9 cellular contexts compared by ENCODE assay signal in genomic region chr11:72738199-72739141, GRCh38. TPM values are rescaled to one million over a fixed set of nuclear protein-coding genes. Genes with fewer than 3 reads are reported as not detected.
A peak's percentile ranks its signal among the peaks of the same experiment; 100 is the strongest.
DNase-seq lines count a peak whose midpoint lies in the region; ATAC-seq, FAIRE-seq and TF ChIP-seq lines count a peak whose summit lies in the region.
"Had no signal": no experiment of that assay in that cellular context is flagged by ENCODE, and none has a peak within 500 bp of the region (broad histone marks: within the 10 kb centered on the region; RNA-seq: fewer than 3 reads in every experiment).

No MANE protein-coding gene starts in this region.

- no peak overlapping the region for H3K4me3 ChIP-seq in PC-9
- H3K4me3 ChIP-seq in foreskin fibroblast (ENCODE audit: low read depth in 1 of 2, low read length in 2 of 2) = no peak overlapping the region

- H4K20me1 ChIP-seq in PC-9 (ENCODE audit: insufficient read depth) = no peaks in the 10 kb centered on the region

- H3K79me2 ChIP-seq in PC-9 (ENCODE audit: low read depth) = peaks cover 68% of the 10 kb centered on the region

- peaks cover 65% of the 10 kb centered on the region for H3F3A ChIP-seq in PC-9 (ENCODE audit: insufficient read depth, low read depth)

- no peaks in the 10 kb centered on the region for H3K27me3 Mint-ChIP-seq in stimulated activated naive CD8-positive, alpha-beta T cell treated with anti-CD3 and anti-CD28 coated beads, Interleukin-15, amount 100 ng/mL, for 72 hours

- no peaks in the 10 kb centered on the region for H3K9me3 Mint-ChIP-seq in stimulated activated naive CD8-positive, alpha-beta T cell treated with anti-CD3 and anti-CD28 coated beads, Interleukin-15, amount 100 ng/mL, for 72 hours

- H3K4me1 Mint-ChIP-seq in stimulated activated naive CD8-positive, alpha-beta T cell treated with anti-CD3 and anti-CD28 coated beads, Interleukin-15, amount 100 ng/mL, for 72 hours = peaks cover 80% of the 10 kb centered on the region

- BruUV-seq in PC-9 (replicated peaks; lab: Mats Ljungman, UMichigan) = no TSS peak

- H3K27ac ChIP-seq in PC-9 = peak overlapping the region; percentile 91; the same call in 1 of the 2 replicates

- intact Hi-C loops in PC-9 (cut with micrococcal nuclease; ENCODE audit: unreplicated experiment) = no loop called here

- peak overlapping the region; percentile 72 to 97 for H3K27ac Mint-ChIP-seq in stimulated activated naive CD8-positive, alpha-beta T cell treated with anti-CD3 and anti-CD28 coated beads, Interleukin-15, amount 100 ng/mL, for 72 hours

- no peaks in the 10 kb centered on the region for H3K9me3 ChIP-seq in PC-9 (ENCODE audit: insufficient read depth, low read depth)

- peak; percentile 53 for ATAC-seq in GM21723 (IDR thresholded peaks at IDR 0.05; ENCODE audit: unreplicated experiment)
- no peak for ATAC-seq in stimulated activated naive CD8-positive, alpha-beta T cell treated with anti-CD3 and anti-CD28 coated beads, Interleukin-15, amount 100 ng/mL, for 72 hours

- no peak overlapping the region for H3K4me2 ChIP-seq in PC-9

- peaks cover 86% of the 10 kb centered on the region for H3K4me1 ChIP-seq in PC-9 (replicated peaks; ENCODE audit: insufficient read depth)

- POLR2A ChIA-PET in PC-9 (lab: Charles Lee; ENCODE audit: unreplicated experiment) = no interaction called here

- no peak for TF ChIP-seq CTCF in PC-9 (conservative IDR thresholded peaks at IDR 0.05)
- TF ChIP-seq CTCF in foreskin fibroblast (IDR thresholded peaks at IDR 0.05; ENCODE audit: low read depth, low read length) = no peak

- H3K4me3 Mint-ChIP-seq in stimulated activated naive CD8-positive, alpha-beta T cell treated with anti-CD3 and anti-CD28 coated beads, Interleukin-15, amount 100 ng/mL, for 72 hours = peak overlapping the region in 1 of 2 donors; percentile 8

- FAIRE-seq in frontal cortex (lab: Jason Lieb, UNC) = no peak
- FAIRE-seq: endometrium had no signal

- H3K36me3 ChIP-seq in PC-9 (ENCODE audit: low read depth) = no peaks in the 10 kb centered on the region

- H2AFZ ChIP-seq in PC-9 = no peak overlapping the region

- H3K9me2 ChIP-seq in PC-9 (ENCODE audit: insufficient read depth) = no peaks in the 10 kb centered on the region

- H3K27me3 ChIP-seq in PC-9 (ENCODE audit: insufficient read depth, low read depth) = no peaks in the 10 kb centered on the region

- DNase-seq in EH (ENCODE audit: low read depth) = peak; percentile 45
- peak; percentile 37 to 54 for DNase-seq in PC-9
- peak; percentile 53 to 82 for DNase-seq in foreskin fibroblast
- DNase-seq in stimulated activated naive CD8-positive, alpha-beta T cell treated with anti-CD3 and anti-CD28 coated beads, Interleukin-15, amount 100 ng/mL, for 72 hours = no peak
- DNase-seq in inferior parietal cortex (ENCODE audit: extremely low spot score) = no peak
- DNase-seq in frontal cortex (ENCODE audit: low spot score in 2 of 2) = no peak
- no peak for DNase-seq in activated effector memory CD4-positive, alpha-beta T cell treated with anti-CD3 and anti-CD28 coated beads, Interleukin-2, amount 50 U/mL, for 16 hours

- CTCF ChIA-PET in PC-9 (lab: Charles Lee) = no interaction called here

RNA-seq across cellular contexts. Expression of gene ARAP1, which starts 13.7 kb away (rescaled TPM):
- 151 and 184 TPM in 2 replicates for total RNA-seq in PC-9 (2021)
- total RNA-seq in frontal cortex = 20.0 TPM

RNA-seq across cellular contexts. Expression of gene STARD10, which starts 55.4 kb away (rescaled TPM):
- total RNA-seq in PC-9 (2021) (145 and 184 TPM in 2 replicates), frontal cortex (37.9 TPM)

Comparison
In these comparisons a context has a peak if more than half of its experiments do, and no peak if none do; other contexts are left out.
1. DNase-seq: peak in EH (single experiment), PC-9 (2 of 2) and foreskin fibroblast (2 of 2); none in stimulated activated naive CD8-positive, alpha-beta T cell treated with anti-CD3 and anti-CD28 coated beads, Interleukin-15, amount 100 ng/mL, for 72 hours (0 of 2), inferior parietal cortex (single experiment), frontal cortex (0 of 2) and activated effector memory CD4-positive, alpha-beta T cell treated with anti-CD3 and anti-CD28 coated beads, Interleukin-2, amount 50 U/mL, for 16 hours (single experiment).